27 cellular contexts compared by ENCODE assay signal in genomic region chr7:99211241-99211602, GRCh38. TPM values are rescaled to one million over a fixed set of nuclear protein-coding genes. Genes with fewer than 3 reads are reported as not detected.
A peak's percentile ranks its signal among the peaks of the same experiment; 100 is the strongest.
DNase-seq lines count a peak whose midpoint lies in the region; ATAC-seq, FAIRE-seq and TF ChIP-seq lines count a peak whose summit lies in the region.
"Had no signal": no experiment of that assay in that cellular context is flagged by ENCODE, and none has a peak within 500 bp of the region (broad histone marks: within the 10 kb centered on the region; RNA-seq: fewer than 3 reads in every experiment).

No MANE protein-coding gene starts in this region.

- 80% methylated on average over 3 of the region's 3 CpGs for WGBS in liver
- 72 to 84% (median 78%) methylated on average over 3 of the region's 3 CpGs for WGBS in small intestine, 3 donors

- no peaks in the 10 kb centered on the region for H3K9me3 Mint-ChIP-seq in Caco-2 (ENCODE audit: unreplicated experiment)
- H3K9me3 Mint-ChIP-seq in MCF 10A (ENCODE audit: unreplicated experiment): no peaks in the 10 kb centered on the region
- H3K9me3 Mint-ChIP-seq in T-cell: no peaks in the 10 kb centered on the region
- H3K9me3 Mint-ChIP-seq: CD4-positive, alpha-beta T cell had no signal

- H3K27me3 ChIP-seq in Caco-2 (replicated peaks; ENCODE audit: control insufficient read depth, insufficient read depth, low read length) (no peaks in the 10 kb centered on the region), liver (ENCODE audit: control insufficient read depth in 4 of 4, insufficient read depth in 4 of 4, low read length in 3 of 4) (no peaks in the 10 kb centered on the region), small intestine (ENCODE audit: control insufficient read depth in 2 of 2, insufficient read depth in 2 of 2, low read length in 2 of 2) (no peaks in the 10 kb centered on the region)
- H3K27me3 ChIP-seq: gastrocnemius medialis, MG63, neutrophil, uterus had no signal

- H3K9ac ChIP-seq in liver (ENCODE audit: low read depth in 1 of 2, low read length in 2 of 2): peak overlapping the region in 1 of 2 donors; percentile 0

- no peak for ATAC-seq in T-cell (replicated peaks in 1 of 4)
- ATAC-seq: activated CD8-positive, alpha-beta T cell treated with anti-CD3 and anti-CD28 coated beads, Interleukin-2, amount 10 ng/mL, durations not matched to agents 7 days and 5 days; gastrocnemius medialis; left ventricle myocardium superior; T-helper 17 cell had no signal

- POLR2A ChIA-PET in Caco-2 (lab: Charles Lee): interaction anchor here (0.5 to 1.2 kb wide), 3 partner anchors 10 to 112 kb away, joined by 3 to 6 read pairs (median 6); no protein-coding TSS in a partner anchor
- POLR2A ChIA-PET in MCF 10A (lab: Yijun Ruan, JAX): interaction anchor here (0.7 to 2.2 kb wide), 7 partner anchors 10 to 151 kb away, joined by 3 to 8 read pairs (median 4); partner anchors contain the start of gene SMURF1
- POLR2A ChIA-PET in T-cell (lab: Charles Lee): no interaction called here

- no peaks in the 10 kb centered on the region for H3K9me3 ChIP-seq in Caco-2
- H3K9me3 ChIP-seq in liver (ENCODE audit: control insufficient read depth in 4 of 4, low read length in 3 of 4): no peaks in the 10 kb centered on the region
- no peaks in the 10 kb centered on the region for H3K9me3 ChIP-seq in small intestine (ENCODE audit: control insufficient read depth, low read depth)
- H3K9me3 ChIP-seq: esophagus muscularis mucosa, gastrocnemius medialis, MG63, neutrophil, uterus had no signal

- TF ChIP-seq CTCF in Caco-2 (IDR thresholded peaks at IDR 0.05; ENCODE audit: insufficient read depth in 1 of 2, low read depth in 1 of 2, low read length in 1 of 2, severe bottlenecking in 1 of 2, unreplicated experiment in 1 of 2) (no peak), MCF 10A (IDR thresholded peaks at IDR 0.05; ENCODE audit: unreplicated experiment) (no peak), liver (IDR thresholded peaks at IDR 0.05; ENCODE audit: low read depth, low read length, missing input control) (no peak)

- BruUV-seq in Caco-2 (replicated peaks; lab: Mats Ljungman, UMichigan): TSS peak; percentile 84
- BruUV-seq in MCF 10A (replicated peaks; lab: Mats Ljungman, UMichigan): no TSS peak

- intact Hi-C loops in Caco-2 (cut with micrococcal nuclease; ENCODE audit: unreplicated experiment): loop anchor here (1.0 to 10.0 kb wide), 4 partner anchors 8 to 112 kb away; no protein-coding TSS in a partner anchor
- intact Hi-C loops in MCF 10A (cut with micrococcal nuclease): no loop called here

- CTCF ChIA-PET in Caco-2 (lab: Charles Lee): interaction anchor here (0.8 to 1.0 kb wide), 2 partner anchors 69 to 171 kb away, joined by 3 to 10 read pairs; no protein-coding TSS in a partner anchor
- CTCF ChIA-PET in MCF 10A (lab: Yijun Ruan, JAX): no interaction called here
- CTCF ChIA-PET in T-cell (lab: Charles Lee): no interaction called here

- H3K4me1 ChIP-seq in Caco-2 (peaks cover 39% of the 10 kb centered on the region), liver (ENCODE audit: control insufficient read depth in 4 of 4, insufficient read depth in 4 of 4, low read length in 3 of 4) (peaks cover 7 to 20% (median 13%) of the 10 kb centered on the region in 4 donors), small intestine (ENCODE audit: control insufficient read depth in 2 of 2, insufficient read depth in 1 of 2, low read depth in 1 of 2, low read length in 1 of 2) (peaks cover 0 to 7% of the 10 kb centered on the region in 2 donors)
- H3K4me1 ChIP-seq: esophagus muscularis mucosa, gastrocnemius medialis, uterus had no signal

- peak overlapping the region; percentile 90 to 95 for H3K27ac ChIP-seq in liver (ENCODE audit: low read depth in 1 of 2, low read length in 2 of 2)
- H3K27ac ChIP-seq in small intestine (ENCODE audit: low read depth in 1 of 2, low read length in 1 of 2): peak overlapping the region; percentile 77 to 92
- H3K27ac ChIP-seq: esophagus muscularis mucosa, gastrocnemius medialis, neutrophil, uterus had no signal

- H3K36me3 Mint-ChIP-seq in Caco-2 (ENCODE audit: insufficient read depth, unreplicated experiment) (peaks cover 15% of the 10 kb centered on the region), MCF 10A (ENCODE audit: insufficient read depth, unreplicated experiment) (no peaks in the 10 kb centered on the region), T-cell (no peaks in the 10 kb centered on the region)

- peak overlapping the region; percentile 98 for H3K27ac Mint-ChIP-seq in Caco-2 (ENCODE audit: unreplicated experiment)
- peak overlapping the region; percentile 40 for H3K27ac Mint-ChIP-seq in MCF 10A (ENCODE audit: low read depth, unreplicated experiment)
- H3K27ac Mint-ChIP-seq in T-cell: no peak overlapping the region
- H3K27ac Mint-ChIP-seq: activated CD8-positive, alpha-beta T cell treated with anti-CD3 and anti-CD28 coated beads, Interleukin-2, amount 10 ng/mL, durations not matched to agents 7 days and 5 days; CD4-positive, alpha-beta T cell; T-helper 17 cell had no signal

- peaks cover 24% of the 10 kb centered on the region for H3K4me1 Mint-ChIP-seq in Caco-2 (ENCODE audit: low read depth, unreplicated experiment)
- peaks cover 19% of the 10 kb centered on the region for H3K4me1 Mint-ChIP-seq in MCF 10A (ENCODE audit: insufficient read depth, unreplicated experiment)
- peaks cover 0 to 2% (median 0%) of the 10 kb centered on the region in 3 donors for H3K4me1 Mint-ChIP-seq in T-cell
- H3K4me1 Mint-ChIP-seq: T-helper 17 cell had no signal

- FAIRE-seq in small intestine (lab: Jason Lieb, UNC): no peak

- DNase-seq in Caco-2 (no peak), MCF 10A (ENCODE audit: unreplicated experiment) (no peak), small intestine (no peak), T-cell (no peak), NCI-H2196 (lab: John Stamatoyannopoulos, UW; ENCODE audit: unreplicated experiment) (no peak), hepatic stellate cell (ENCODE audit: low spot score) (no peak)
- no peak for DNase-seq in stimulated activated CD4-positive, alpha-beta T cell treated with anti-CD3 and anti-CD28 coated beads, Interleukin-2, amount 100 ng/mL, for 24 hours
- DNase-seq: activated CD4-positive, alpha-beta T cell treated with anti-CD3 and anti-CD28 coated beads for 1 hour; activated CD8-positive, alpha-beta T cell treated with anti-CD3 and anti-CD28 coated beads, Interleukin-2, amount 10 ng/mL, durations not matched to agents 7 days and 5 days; activated gamma-delta T cell treated with Interleukin-2 at 50 U/mL for 16 hours; activated T-cell treated with anti-CD3 and anti-CD28 coated beads for 4 hours; CD4-positive, alpha-beta T cell; effector CD4-positive, alpha-beta T cell; gastrocnemius medialis; hypothalamus; left ventricle myocardium superior; MG63; NCI-H1417 treated with DMSO at 0.1 percent for 48 hours; T-helper 17 cell; uterus had no signal

- TF ChIP-seq RAD21 in liver (IDR thresholded peaks at IDR 0.05): no peak

- H3K4me3 ChIP-seq in Caco-2 (ENCODE audit: low read depth, low read length) (no peak overlapping the region), liver (ENCODE audit: low read depth in 1 of 3, low read length in 3 of 3) (no peak overlapping the region), small intestine (ENCODE audit: low read depth in 1 of 2, low read length in 2 of 2) (no peak overlapping the region)
- H3K4me3 ChIP-seq: esophagus muscularis mucosa, gastrocnemius medialis, MG63, uterus had no signal

- no peaks in the 10 kb centered on the region for H3K27me3 Mint-ChIP-seq in Caco-2 (ENCODE audit: insufficient read depth, unreplicated experiment)
- no peaks in the 10 kb centered on the region for H3K27me3 Mint-ChIP-seq in MCF 10A (ENCODE audit: insufficient read depth, unreplicated experiment)
- peaks cover 8 to 13% of the 10 kb centered on the region in 2 donors for H3K27me3 Mint-ChIP-seq in T-cell

- peak overlapping the region; percentile 69 for H3K4me3 Mint-ChIP-seq in Caco-2 (ENCODE audit: unreplicated experiment)
- H3K4me3 Mint-ChIP-seq in MCF 10A (ENCODE audit: unreplicated experiment): no peak overlapping the region
- H3K4me3 Mint-ChIP-seq in T-cell: no peak overlapping the region
- H3K4me3 Mint-ChIP-seq: activated CD8-positive, alpha-beta T cell treated with anti-CD3 and anti-CD28 coated beads, Interleukin-2, amount 10 ng/mL, durations not matched to agents 7 days and 5 days; CD4-positive, alpha-beta T cell; T-helper 17 cell had no signal

- H3K36me3 ChIP-seq in Caco-2 (ENCODE audit: control insufficient read depth, insufficient read depth, low read length) (0 out of 2 replicates have a peak, but pooled peaks cover 2% of the 10 kb centered on the region), liver (ENCODE audit: control insufficient read depth in 4 of 4, insufficient read depth in 3 of 4, low read depth in 1 of 4, low read length in 3 of 4) (no peaks in the 10 kb centered on the region), small intestine (ENCODE audit: control insufficient read depth in 2 of 2, insufficient read depth in 2 of 2, low read length in 2 of 2) (no peaks in the 10 kb centered on the region)
- H3K36me3 ChIP-seq: esophagus muscularis mucosa, gastrocnemius medialis, MG63, neutrophil, uterus had no signal

TF ChIP-seq in liver, 16 proteins besides CTCF, POLR2A, EP300 and RAD21 (continues in another document):
- TF ChIP-seq SP1 (IDR thresholded peaks at IDR 0.05) (no peak), YY1 (IDR thresholded peaks at IDR 0.05) (no peak), HNF4A (conservative IDR thresholded peaks at IDR 0.05) (no peak), FOXA2 (IDR thresholded peaks at IDR 0.05) (no peak), NR2F2 (IDR thresholded peaks at IDR 0.05) (no peak), GABPA (IDR thresholded peaks at IDR 0.05 in 1 of 2, conservative IDR thresholded peaks at IDR 0.05 in 1 of 2) (no peak), MAX (IDR thresholded peaks at IDR 0.05) (no peak)

RNA-seq across cellular contexts. Expression of gene KPNA7, which starts 3.3 kb away (rescaled TPM):
- total RNA-seq in Caco-2 (2022) (0.27 and 0.53 TPM in 2 replicates), MCF 10A (2022) (not detected in 2 replicates), liver (under 1 TPM in 1 of 2 donors, not detected in 1; 0.59 TPM), T-cell (under 1 TPM in 2 of 5 donors, not detected in 3; 0.25 to 0.35 TPM)
- polyA plus RNA-seq in liver (under 1 TPM; 0.09 to 0.21 TPM), small intestine (under 1 TPM in 2 of 3 donors, not detected in 1; 0.04 to 0.54 TPM)
- total RNA-seq: activated CD8-positive, alpha-beta T cell treated with anti-CD3 and anti-CD28 coated beads, Interleukin-2, amount 10 ng/mL, durations not matched to agents 7 days and 5 days; CD4-positive, alpha-beta T cell; cerebellum; esophagus muscularis mucosa; gastrocnemius medialis; left ventricle myocardium superior; RPMI7951; skeletal muscle tissue; subcutaneous adipose tissue; T-helper 17 cell; uterus had no signal

Comparison
In these comparisons a context has a peak if more than half of its experiments do, and no peak if none do; other contexts are left out.
1. H3K27ac Mint-ChIP-seq: peak in Caco-2 (single experiment) and MCF 10A (single experiment); none in T-cell (0 of 2).
2. POLR2A ChIA-PET loops: an anchor here in Caco-2 (0.5 to 1.2 kb wide) and MCF 10A (0.7 to 2.2 kb wide); none called in T-cell.